In the genomic region with DNA sequence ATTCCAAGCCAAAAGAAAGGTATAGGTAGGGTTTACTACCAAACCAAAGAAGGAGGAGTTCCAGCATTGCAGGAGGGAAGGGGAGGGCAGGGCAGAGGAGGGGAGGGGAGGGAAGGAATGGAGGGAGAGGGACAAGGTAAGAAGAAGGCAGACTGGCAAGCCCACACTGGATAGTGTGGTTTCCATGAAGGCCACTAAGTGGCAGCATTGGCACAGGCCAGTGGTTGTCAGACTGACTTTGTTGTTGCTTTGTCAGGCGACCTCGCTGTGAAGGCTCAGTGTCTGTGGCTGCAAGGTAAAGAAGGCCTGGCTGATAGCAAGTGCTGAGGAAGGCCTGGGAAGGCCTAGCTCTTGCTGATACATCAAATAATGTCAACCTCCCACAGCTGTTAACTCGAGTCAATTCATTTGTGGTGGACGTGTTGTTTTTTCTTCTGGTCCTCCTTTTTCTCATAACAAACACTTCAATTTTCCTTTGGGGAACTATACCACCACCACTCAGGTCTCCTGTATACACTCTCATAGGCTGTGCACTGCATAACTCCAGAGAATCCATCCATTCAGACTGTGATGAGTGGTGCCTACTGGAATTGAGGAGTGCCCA, we compare ENCODE assay signal across 9 cellular contexts. TPM values are rescaled to one million over a fixed set of nuclear protein-coding genes. Genes with fewer than 3 reads are reported as not detected.
DNase-seq lines count a peak whose midpoint lies in the region; ATAC-seq and TF ChIP-seq lines count a peak whose summit lies in the region.
"Had no signal": no experiment of that assay in that cellular context is flagged by ENCODE, and none has a peak within 500 bp of the region (broad histone marks: within the 10 kb centered on the region; RNA-seq: fewer than 3 reads in every experiment).

No MANE protein-coding gene starts in this region.

- no peak overlapping the region for H2AFZ ChIP-seq in OCI-LY7 (ENCODE audit: low read length)

- intact Hi-C loops in OCI-LY7 (cut with micrococcal nuclease; ENCODE audit: unreplicated experiment) (loop anchor here (1.0 kb wide), 1 partner anchor 160 kb away; no protein-coding TSS in a partner anchor), head of caudate nucleus (cut with DNase I) (no loop called here)

- H3K27ac ChIP-seq in OCI-LY7 (ENCODE audit: low read depth, low read length, poor library complexity, severe bottlenecking) (no peak overlapping the region), suprapubic skin (no peak overlapping the region)
- H3K27ac ChIP-seq: SJSA1 had no signal

- TF ChIP-seq EP300 in suprapubic skin (IDR thresholded peaks at IDR 0.05) = no peak

- TF ChIP-seq POLR2A in suprapubic skin (IDR thresholded peaks at IDR 0.05) = no peak

- no TSS peak for BruUV-seq in OCI-LY7 (replicated peaks; lab: Mats Ljungman, UMichigan)

- 28% methylated on average over 4 of the region's 4 CpGs for WGBS in suprapubic skin

- H3K79me2 ChIP-seq in OCI-LY7 (ENCODE audit: insufficient read depth, low read depth, low read length) = no peaks in the 10 kb centered on the region

- TF ChIP-seq CTCF in OCI-LY7 (conservative IDR thresholded peaks at IDR 0.05; ENCODE audit: low read length) (peak; percentile 68), suprapubic skin (IDR thresholded peaks at IDR 0.05) (peak in 1 of 2 donors; percentile 55)

- H4K20me1 ChIP-seq in OCI-LY7 (ENCODE audit: insufficient read depth, low read length) = no peaks in the 10 kb centered on the region

- DNase-seq in DMS53 (lab: John Stamatoyannopoulos, UW) (peak; percentile 93), OCI-LY7 (ENCODE audit: low spot score) (peak; percentile 49), head of caudate nucleus (peak in 41 of 42 donors; percentile 6 to 83 (median 58)), pulmonary artery endothelial cell (ENCODE audit: low read depth, low spot score) (peak; percentile 30), suprapubic skin (ENCODE audit: low spot score in 2 of 2) (no peak)
- DNase-seq in Jurkat, Clone E6-1 (ENCODE audit: low read depth, low spot score) = peak; percentile 51
- DNase-seq in activated effector memory CD4-positive, alpha-beta T cell treated with anti-CD3 and anti-CD28 coated beads, Interleukin-2, amount 50 U/mL, for 16 hours = peak; percentile 76

- H3K9me3 ChIP-seq in OCI-LY7 (ENCODE audit: low read length) = no peaks in the 10 kb centered on the region
- H3K9me3 ChIP-seq in suprapubic skin = no peaks in the 10 kb centered on the region
- H3K9me3 ChIP-seq: SJSA1 had no signal

- no peaks in the 10 kb centered on the region for H3K4me1 ChIP-seq in OCI-LY7 (ENCODE audit: insufficient read depth, low read length, poor library complexity, severe bottlenecking)
- no peaks in the 10 kb centered on the region for H3K4me1 ChIP-seq in suprapubic skin
- H3K4me1 ChIP-seq: SJSA1 had no signal

- H3K36me3 ChIP-seq in OCI-LY7 (ENCODE audit: insufficient read depth, low read length) (no peaks in the 10 kb centered on the region), suprapubic skin (no peaks in the 10 kb centered on the region)
- H3K36me3 ChIP-seq: SJSA1 had no signal

- H3K4me2 ChIP-seq in OCI-LY7 (ENCODE audit: low read length) = no peak overlapping the region

- POLR2A ChIA-PET in OCI-LY7 (lab: Charles Lee) = no interaction called here

- ATAC-seq in HG02884 (IDR thresholded peaks at IDR 0.05; ENCODE audit: unreplicated experiment) = no peak

- no peaks in the 10 kb centered on the region for H3K9me2 ChIP-seq in OCI-LY7 (ENCODE audit: insufficient read depth, low read length)

- H3K27me3 ChIP-seq in suprapubic skin = peaks cover 51% of the 10 kb centered on the region
- H3K27me3 ChIP-seq: SJSA1 had no signal

- H3K4me3 ChIP-seq in Jurkat, Clone E6-1 (ENCODE audit: low read length) = no peak overlapping the region
- H3K4me3 ChIP-seq in OCI-LY7 (ENCODE audit: low read depth, low read length, poor library complexity, severe bottlenecking) (no peak overlapping the region), suprapubic skin (no peak overlapping the region)
- H3K4me3 ChIP-seq: SJSA1 had no signal

- CTCF ChIA-PET in OCI-LY7 (lab: Charles Lee; ENCODE audit: unreplicated experiment) = interaction anchor here (0.6 kb wide), 1 partner anchor 321 kb away, joined by 4 read pairs; no protein-coding TSS in a partner anchor

RNA-seq across cellular contexts. Expression of gene ZNF334, which starts 7.7 kb away (rescaled TPM):
- polyA plus RNA-seq in Jurkat, Clone E6-1 (2012; ENCODE audit: insufficient read depth, insufficient read length) = not detected
- total RNA-seq in OCI-LY7 (2014; rRNA removed; shearing (Covaris generic)) = not detected in 2 replicates
- total RNA-seq in OCI-LY7 (2022) (not detected in 2 replicates), pulmonary artery endothelial cell (under 0.01 and 1.3 TPM in 2 replicates), suprapubic skin (1 to 10 TPM in 2 of 4 donors, under 1 TPM in 2; 0.47 to 2.6 (median 1.4) TPM)

RNA-seq across cellular contexts. Expression of gene OCSTAMP, which starts 29.4 kb away (rescaled TPM):
- polyA plus RNA-seq in Jurkat, Clone E6-1 (2012; ENCODE audit: insufficient read depth, insufficient read length) = not detected
- not detected in 2 replicates for total RNA-seq in OCI-LY7 (2014; rRNA removed; shearing (Covaris generic))
- total RNA-seq in OCI-LY7 (2022) (not detected in 2 replicates), pulmonary artery endothelial cell (not detected in 2 replicates), suprapubic skin (not detected)
- total RNA-seq: SJSA1 had no signal

Comparison
In these comparisons a context has a peak if more than half of its experiments do, and no peak if none do; other contexts are left out.
1. DNase-seq: peak in DMS53 (single experiment), Jurkat, Clone E6-1 (single experiment), OCI-LY7 (single experiment), activated effector memory CD4-positive, alpha-beta T cell treated with anti-CD3 and anti-CD28 coated beads, Interleukin-2, amount 50 U/mL, for 16 hours (single experiment), head of caudate nucleus (41 of 42) and pulmonary artery endothelial cell (single experiment); none in suprapubic skin (0 of 2).